Comparison of ENCODE assay signal across 3 cellular contexts in the genomic region with DNA sequence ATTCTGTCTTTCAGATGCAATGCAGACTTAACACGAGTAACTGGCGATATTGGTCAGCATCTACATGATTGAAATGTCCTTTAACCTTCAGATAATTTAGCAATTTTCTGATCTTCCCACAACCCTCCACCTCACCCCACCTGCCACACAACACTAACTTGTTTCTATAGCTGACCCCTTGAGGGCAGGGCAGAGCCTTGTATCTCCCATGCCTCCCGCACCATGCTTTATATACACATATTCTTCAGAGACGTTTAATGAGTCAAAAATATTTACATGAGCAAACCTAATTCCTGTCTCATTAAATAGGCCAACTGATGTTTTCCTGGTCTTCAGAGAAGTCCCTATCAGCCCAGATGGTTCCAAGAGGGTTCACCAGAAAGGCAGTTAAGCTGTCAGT.
TF ChIP-seq lines count a peak whose summit lies in the region.

No MANE protein-coding gene starts in this region.

TF ChIP-seq in A549, 52 proteins besides CTCF, POLR2A, EP300 and RAD21:
- no peak for TF ChIP-seq RARB (CRISPR knock-in tag; IDR thresholded peaks at IDR 0.05)
- TF ChIP-seq JUNB (IDR thresholded peaks at IDR 0.05) = no peak
- no peak for TF ChIP-seq PBX3 (IDR thresholded peaks at IDR 0.05)
- no peak for TF ChIP-seq ATOH8 (CRISPR knock-in tag; IDR thresholded peaks at IDR 0.05; ENCODE audit: low read depth)
- TF ChIP-seq CEBPB (IDR thresholded peaks at IDR 0.05) = no peak
- no peak for TF ChIP-seq JUN (IDR thresholded peaks at IDR 0.05)
- TF ChIP-seq SMC3 (IDR thresholded peaks at IDR 0.05) = no peak
- TF ChIP-seq TP53 (CRISPR knock-in tag; IDR thresholded peaks at IDR 0.05) = no peak
- TF ChIP-seq HEYL (CRISPR knock-in tag; IDR thresholded peaks at IDR 0.05) = no peak
- TF ChIP-seq HES2 (IDR thresholded peaks at IDR 0.05) = no peak
- no peak for TF ChIP-seq BHLHE40 (IDR thresholded peaks at IDR 0.05; ENCODE audit: low read depth, low read length)
- TF ChIP-seq, protein P1, sequence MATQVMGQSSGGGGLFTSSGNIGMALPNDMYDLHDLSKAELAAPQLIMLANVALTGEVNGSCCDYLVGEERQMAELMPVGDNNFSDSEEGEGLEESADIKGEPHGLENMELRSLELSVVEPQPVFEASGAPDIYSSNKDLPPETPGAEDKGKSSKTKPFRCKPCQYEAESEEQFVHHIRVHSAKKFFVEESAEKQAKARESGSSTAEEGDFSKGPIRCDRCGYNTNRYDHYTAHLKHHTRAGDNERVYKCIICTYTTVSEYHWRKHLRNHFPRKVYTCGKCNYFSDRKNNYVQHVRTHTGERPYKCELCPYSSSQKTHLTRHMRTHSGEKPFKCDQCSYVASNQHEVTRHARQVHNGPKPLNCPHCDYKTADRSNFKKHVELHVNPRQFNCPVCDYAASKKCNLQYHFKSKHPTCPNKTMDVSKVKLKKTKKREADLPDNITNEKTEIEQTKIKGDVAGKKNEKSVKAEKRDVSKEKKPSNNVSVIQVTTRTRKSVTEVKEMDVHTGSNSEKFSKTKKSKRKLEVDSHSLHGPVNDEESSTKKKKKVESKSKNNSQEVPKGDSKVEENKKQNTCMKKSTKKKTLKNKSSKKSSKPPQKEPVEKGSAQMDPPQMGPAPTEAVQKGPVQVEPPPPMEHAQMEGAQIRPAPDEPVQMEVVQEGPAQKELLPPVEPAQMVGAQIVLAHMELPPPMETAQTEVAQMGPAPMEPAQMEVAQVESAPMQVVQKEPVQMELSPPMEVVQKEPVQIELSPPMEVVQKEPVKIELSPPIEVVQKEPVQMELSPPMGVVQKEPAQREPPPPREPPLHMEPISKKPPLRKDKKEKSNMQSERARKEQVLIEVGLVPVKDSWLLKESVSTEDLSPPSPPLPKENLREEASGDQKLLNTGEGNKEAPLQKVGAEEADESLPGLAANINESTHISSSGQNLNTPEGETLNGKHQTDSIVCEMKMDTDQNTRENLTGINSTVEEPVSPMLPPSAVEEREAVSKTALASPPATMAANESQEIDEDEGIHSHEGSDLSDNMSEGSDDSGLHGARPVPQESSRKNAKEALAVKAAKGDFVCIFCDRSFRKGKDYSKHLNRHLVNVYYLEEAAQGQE (IDR thresholded peaks at IDR 0.05) = no peak
- no peak for TF ChIP-seq RFX5 (IDR thresholded peaks at IDR 0.05)
- no peak for TF ChIP-seq MYC (IDR thresholded peaks at IDR 0.05; ENCODE audit: borderline replicate concordance, low read length)
- no peak for TF ChIP-seq POLR2AphosphoS2 (conservative IDR thresholded peaks at IDR 0.05; ENCODE audit: low read length)
- no peak for TF ChIP-seq FOSB (CRISPR knock-in tag; IDR thresholded peaks at IDR 0.05)
- TF ChIP-seq TFCP2L1 (CRISPR knock-in tag; IDR thresholded peaks at IDR 0.05) = no peak

TF ChIP-seq in GM23338, 12 proteins besides CTCF, POLR2A, EP300 and RAD21:
- no peak for TF ChIP-seq NANOG (IDR thresholded peaks at IDR 0.05; ENCODE audit: borderline replicate concordance)

TF ChIP-seq in H1, 55 proteins besides CTCF, POLR2A, EP300 and RAD21:
- no peak for TF ChIP-seq PHF8 (conservative IDR thresholded peaks at IDR 0.05; ENCODE audit: low read depth, low read length)
- no peak for TF ChIP-seq HDAC2 (IDR thresholded peaks at IDR 0.05; ENCODE audit: borderline replicate concordance in 1 of 2, low read depth in 2 of 2, low read length in 2 of 2)
- no peak for TF ChIP-seq TBP (IDR thresholded peaks at IDR 0.05; ENCODE audit: low read depth, low read length)
- TF ChIP-seq SIRT6 (IDR thresholded peaks at IDR 0.05; ENCODE audit: low read length) = no peak
- no peak for TF ChIP-seq TEAD4 (IDR thresholded peaks at IDR 0.05; ENCODE audit: low read depth, low read length)
- no peak for TF ChIP-seq CBX8 (IDR thresholded peaks at IDR 0.05; ENCODE audit: borderline replicate concordance, low read depth, low read length)
- no peak for TF ChIP-seq SP2 (IDR thresholded peaks at IDR 0.05; ENCODE audit: low read length)
- no peak for TF ChIP-seq CHD1 (IDR thresholded peaks at IDR 0.05; ENCODE audit: low read depth, low read length)
- TF ChIP-seq, protein P2, sequence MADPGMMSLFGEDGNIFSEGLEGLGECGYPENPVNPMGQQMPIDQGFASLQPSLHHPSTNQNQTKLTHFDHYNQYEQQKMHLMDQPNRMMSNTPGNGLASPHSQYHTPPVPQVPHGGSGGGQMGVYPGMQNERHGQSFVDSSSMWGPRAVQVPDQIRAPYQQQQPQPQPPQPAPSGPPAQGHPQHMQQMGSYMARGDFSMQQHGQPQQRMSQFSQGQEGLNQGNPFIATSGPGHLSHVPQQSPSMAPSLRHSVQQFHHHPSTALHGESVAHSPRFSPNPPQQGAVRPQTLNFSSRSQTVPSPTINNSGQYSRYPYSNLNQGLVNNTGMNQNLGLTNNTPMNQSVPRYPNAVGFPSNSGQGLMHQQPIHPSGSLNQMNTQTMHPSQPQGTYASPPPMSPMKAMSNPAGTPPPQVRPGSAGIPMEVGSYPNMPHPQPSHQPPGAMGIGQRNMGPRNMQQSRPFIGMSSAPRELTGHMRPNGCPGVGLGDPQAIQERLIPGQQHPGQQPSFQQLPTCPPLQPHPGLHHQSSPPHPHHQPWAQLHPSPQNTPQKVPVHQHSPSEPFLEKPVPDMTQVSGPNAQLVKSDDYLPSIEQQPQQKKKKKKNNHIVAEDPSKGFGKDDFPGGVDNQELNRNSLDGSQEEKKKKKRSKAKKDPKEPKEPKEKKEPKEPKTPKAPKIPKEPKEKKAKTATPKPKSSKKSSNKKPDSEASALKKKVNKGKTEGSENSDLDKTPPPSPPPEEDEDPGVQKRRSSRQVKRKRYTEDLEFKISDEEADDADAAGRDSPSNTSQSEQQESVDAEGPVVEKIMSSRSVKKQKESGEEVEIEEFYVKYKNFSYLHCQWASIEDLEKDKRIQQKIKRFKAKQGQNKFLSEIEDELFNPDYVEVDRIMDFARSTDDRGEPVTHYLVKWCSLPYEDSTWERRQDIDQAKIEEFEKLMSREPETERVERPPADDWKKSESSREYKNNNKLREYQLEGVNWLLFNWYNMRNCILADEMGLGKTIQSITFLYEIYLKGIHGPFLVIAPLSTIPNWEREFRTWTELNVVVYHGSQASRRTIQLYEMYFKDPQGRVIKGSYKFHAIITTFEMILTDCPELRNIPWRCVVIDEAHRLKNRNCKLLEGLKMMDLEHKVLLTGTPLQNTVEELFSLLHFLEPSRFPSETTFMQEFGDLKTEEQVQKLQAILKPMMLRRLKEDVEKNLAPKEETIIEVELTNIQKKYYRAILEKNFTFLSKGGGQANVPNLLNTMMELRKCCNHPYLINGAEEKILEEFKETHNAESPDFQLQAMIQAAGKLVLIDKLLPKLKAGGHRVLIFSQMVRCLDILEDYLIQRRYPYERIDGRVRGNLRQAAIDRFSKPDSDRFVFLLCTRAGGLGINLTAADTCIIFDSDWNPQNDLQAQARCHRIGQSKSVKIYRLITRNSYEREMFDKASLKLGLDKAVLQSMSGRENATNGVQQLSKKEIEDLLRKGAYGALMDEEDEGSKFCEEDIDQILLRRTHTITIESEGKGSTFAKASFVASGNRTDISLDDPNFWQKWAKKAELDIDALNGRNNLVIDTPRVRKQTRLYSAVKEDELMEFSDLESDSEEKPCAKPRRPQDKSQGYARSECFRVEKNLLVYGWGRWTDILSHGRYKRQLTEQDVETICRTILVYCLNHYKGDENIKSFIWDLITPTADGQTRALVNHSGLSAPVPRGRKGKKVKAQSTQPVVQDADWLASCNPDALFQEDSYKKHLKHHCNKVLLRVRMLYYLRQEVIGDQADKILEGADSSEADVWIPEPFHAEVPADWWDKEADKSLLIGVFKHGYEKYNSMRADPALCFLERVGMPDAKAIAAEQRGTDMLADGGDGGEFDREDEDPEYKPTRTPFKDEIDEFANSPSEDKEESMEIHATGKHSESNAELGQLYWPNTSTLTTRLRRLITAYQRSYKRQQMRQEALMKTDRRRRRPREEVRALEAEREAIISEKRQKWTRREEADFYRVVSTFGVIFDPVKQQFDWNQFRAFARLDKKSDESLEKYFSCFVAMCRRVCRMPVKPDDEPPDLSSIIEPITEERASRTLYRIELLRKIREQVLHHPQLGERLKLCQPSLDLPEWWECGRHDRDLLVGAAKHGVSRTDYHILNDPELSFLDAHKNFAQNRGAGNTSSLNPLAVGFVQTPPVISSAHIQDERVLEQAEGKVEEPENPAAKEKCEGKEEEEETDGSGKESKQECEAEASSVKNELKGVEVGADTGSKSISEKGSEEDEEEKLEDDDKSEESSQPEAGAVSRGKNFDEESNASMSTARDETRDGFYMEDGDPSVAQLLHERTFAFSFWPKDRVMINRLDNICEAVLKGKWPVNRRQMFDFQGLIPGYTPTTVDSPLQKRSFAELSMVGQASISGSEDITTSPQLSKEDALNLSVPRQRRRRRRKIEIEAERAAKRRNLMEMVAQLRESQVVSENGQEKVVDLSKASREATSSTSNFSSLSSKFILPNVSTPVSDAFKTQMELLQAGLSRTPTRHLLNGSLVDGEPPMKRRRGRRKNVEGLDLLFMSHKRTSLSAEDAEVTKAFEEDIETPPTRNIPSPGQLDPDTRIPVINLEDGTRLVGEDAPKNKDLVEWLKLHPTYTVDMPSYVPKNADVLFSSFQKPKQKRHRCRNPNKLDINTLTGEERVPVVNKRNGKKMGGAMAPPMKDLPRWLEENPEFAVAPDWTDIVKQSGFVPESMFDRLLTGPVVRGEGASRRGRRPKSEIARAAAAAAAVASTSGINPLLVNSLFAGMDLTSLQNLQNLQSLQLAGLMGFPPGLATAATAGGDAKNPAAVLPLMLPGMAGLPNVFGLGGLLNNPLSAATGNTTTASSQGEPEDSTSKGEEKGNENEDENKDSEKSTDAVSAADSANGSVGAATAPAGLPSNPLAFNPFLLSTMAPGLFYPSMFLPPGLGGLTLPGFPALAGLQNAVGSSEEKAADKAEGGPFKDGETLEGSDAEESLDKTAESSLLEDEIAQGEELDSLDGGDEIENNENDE (IDR thresholded peaks at IDR 0.05; ENCODE audit: insufficient replicate concordance, low read length) = no peak
- TF ChIP-seq, protein P3, sequence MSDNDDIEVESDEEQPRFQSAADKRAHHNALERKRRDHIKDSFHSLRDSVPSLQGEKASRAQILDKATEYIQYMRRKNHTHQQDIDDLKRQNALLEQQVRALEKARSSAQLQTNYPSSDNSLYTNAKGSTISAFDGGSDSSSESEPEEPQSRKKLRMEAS (IDR thresholded peaks at IDR 0.05) = no peak
- no peak for TF ChIP-seq CREB1 (IDR thresholded peaks at IDR 0.05)
- TF ChIP-seq, protein P4, sequence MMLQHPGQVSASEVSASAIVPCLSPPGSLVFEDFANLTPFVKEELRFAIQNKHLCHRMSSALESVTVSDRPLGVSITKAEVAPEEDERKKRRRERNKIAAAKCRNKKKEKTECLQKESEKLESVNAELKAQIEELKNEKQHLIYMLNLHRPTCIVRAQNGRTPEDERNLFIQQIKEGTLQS (IDR thresholded peaks at IDR 0.05; ENCODE audit: insufficient read depth, low read depth, low read length) = no peak
- TF ChIP-seq TAF1 (IDR thresholded peaks at IDR 0.05; ENCODE audit: low read depth, low read length) = no peak
- no peak for TF ChIP-seq SUZ12 (IDR thresholded peaks at IDR 0.05; ENCODE audit: low read length)
